Comparison of ENCODE assay signal across 9 cellular contexts in the genomic region with DNA sequence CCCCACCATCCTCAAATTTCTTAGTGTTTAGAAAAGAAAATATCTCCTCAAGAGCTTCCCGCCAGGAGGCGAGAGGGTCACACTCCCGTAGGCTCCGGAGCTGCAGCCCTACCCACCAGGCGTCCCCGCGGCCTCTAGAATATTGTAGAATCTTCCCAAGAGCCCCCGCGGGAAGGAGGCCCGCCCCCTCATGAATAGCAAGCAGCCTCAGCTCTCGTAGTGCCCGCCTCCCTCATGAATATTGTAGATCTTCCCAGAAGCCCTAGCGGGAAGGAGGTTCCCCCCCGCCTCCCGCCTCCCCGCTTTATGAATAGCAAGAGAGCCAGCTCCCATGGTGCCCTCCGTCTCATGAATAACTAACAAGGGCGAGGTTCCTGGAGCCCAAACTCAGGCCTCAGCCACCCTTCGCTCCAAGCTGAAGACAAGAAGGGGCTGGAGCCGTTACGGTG. TPM values are rescaled to one million over a fixed set of nuclear protein-coding genes. Genes with fewer than 3 reads are reported as not detected.
DNase-seq lines count a peak whose midpoint lies in the region; ATAC-seq and TF ChIP-seq lines count a peak whose summit lies in the region.
"Had no signal": no experiment of that assay in that cellular context is flagged by ENCODE, and none has a peak within 500 bp of the region (broad histone marks: within the 10 kb centered on the region; RNA-seq: fewer than 3 reads in every experiment).

Gene FBXO47 (minus strand): TSS at position 114 of the 449 bp plus-strand sequence. CDS start 4,378 bp downstream, outside the sequence.

- peak in 3 of 4 experiments; percentile 33 to 41 (median 38) for TF ChIP-seq CTCF in gastroesophageal sphincter (IDR thresholded peaks at IDR 0.05)

- H3K9me3 Mint-ChIP-seq in activated naive CD4-positive, alpha-beta T cell treated with anti-CD3 and anti-CD28 coated beads, Interleukin-2, amount 50 U/mL, for 24 hours = no peaks in the 10 kb centered on the region

- peak; percentile 81 for DNase-seq in GM03348 (ENCODE audit: low spot score)
- peak; percentile 89 for DNase-seq in RPMI7951 (ENCODE audit: low read depth)
- peak; percentile 46 for DNase-seq in neuronal stem cell (ENCODE audit: low spot score)
- DNase-seq in stimulated activated naive CD4-positive, alpha-beta T cell treated with Interleukin-2 at 50 U/mL for 16 hours (lab: John Stamatoyannopoulos, UW) = peak; percentile 84
- no peak for DNase-seq in A172 (ENCODE audit: low spot score)
- DNase-seq in NCI-H1092 (lab: John Stamatoyannopoulos, UW) = no peak

- H2BK15ac ChIP-seq in neuronal stem cell (ENCODE audit: low read length) = no peak within 1 kb of the TSS

- peaks cover 15% of the 10 kb centered on the region for H3K4me1 Mint-ChIP-seq in activated naive CD4-positive, alpha-beta T cell treated with anti-CD3 and anti-CD28 coated beads, Interleukin-2, amount 50 U/mL, for 24 hours

- peak within 1 kb of the TSS; percentile 9 to 83 (median 76) for H3K27ac ChIP-seq in gastroesophageal sphincter
- H3K27ac ChIP-seq in neuronal stem cell (replicated peaks; ENCODE audit: low read length) = no peak within 1 kb of the TSS
- H3K27ac ChIP-seq: KMS-11 had no signal

- peak within 1 kb of the TSS; percentile 2 for H4K91ac ChIP-seq in neuronal stem cell (ENCODE audit: low read depth, low read length, poor library complexity)

- no peak within 1 kb of the TSS for H3K14ac ChIP-seq in neuronal stem cell (ENCODE audit: low read length)

- H3K9me3 ChIP-seq in gastroesophageal sphincter (no peaks in the 10 kb centered on the region), neuronal stem cell (replicated peaks in 1 of 2; ENCODE audit: control insufficient read depth in 2 of 2, insufficient read depth in 1 of 2, low read depth in 1 of 2, low read length in 2 of 2) (peaks cover 0 to 6% of the 10 kb centered on the region in 2 donors)

- no peak within 1 kb of the TSS for H3K9ac ChIP-seq in neuronal stem cell (ENCODE audit: low read depth, low read length, poor library complexity)
- H3K9ac ChIP-seq: KMS-11 had no signal

- no peak within 1 kb of the TSS for H2BK5ac ChIP-seq in neuronal stem cell (ENCODE audit: low read length)

- no peak for TF ChIP-seq EP300 in gastroesophageal sphincter (IDR thresholded peaks at IDR 0.05)

- 26 to 34% methylated on average over 3 to 7 of the region's 21 CpGs for WGBS in gastroesophageal sphincter (ENCODE audit: low coverage in 1 of 2), 2 donors
- no CpG with 5 or more reads among the region's 21 CpGs for WGBS in neuronal stem cell (ENCODE audit: extremely low coverage in 2 of 2, insufficient read length in 2 of 2, insufficient replicate concordance in 1 of 2), 2 donors

- H2AK5ac ChIP-seq in neuronal stem cell (ENCODE audit: low read depth, low read length) = no peak within 1 kb of the TSS

- peaks cover 0 to 11% (median 0%) of the 10 kb centered on the region in 3 donors for H3K4me1 ChIP-seq in gastroesophageal sphincter
- peaks cover 0 to 2% of the 10 kb centered on the region in 2 donors for H3K4me1 ChIP-seq in neuronal stem cell (ENCODE audit: control insufficient read depth in 2 of 2, insufficient read depth in 1 of 2, low read depth in 1 of 2, low read length in 2 of 2)

- no peak within 1 kb of the TSS for H2BK12ac ChIP-seq in neuronal stem cell (ENCODE audit: low read length)

- no peaks in the 10 kb centered on the region for H3K36me3 Mint-ChIP-seq in activated naive CD4-positive, alpha-beta T cell treated with anti-CD3 and anti-CD28 coated beads, Interleukin-2, amount 50 U/mL, for 24 hours

- H2AFZ ChIP-seq in neuronal stem cell (ENCODE audit: low read length) = peak within 1 kb of the TSS; percentile 82

- H3K79me1 ChIP-seq in neuronal stem cell (ENCODE audit: low read depth, low read length) = no peaks in the 10 kb centered on the region

- no peaks in the 10 kb centered on the region for H3K27me3 Mint-ChIP-seq in activated naive CD4-positive, alpha-beta T cell treated with anti-CD3 and anti-CD28 coated beads, Interleukin-2, amount 50 U/mL, for 24 hours

- H3K27ac Mint-ChIP-seq in activated naive CD4-positive, alpha-beta T cell treated with anti-CD3 and anti-CD28 coated beads, Interleukin-2, amount 50 U/mL, for 24 hours = peak within 1 kb of the TSS; percentile 92

- H3K4me3 ChIP-seq in gastroesophageal sphincter (peak within 1 kb of the TSS; percentile 9 to 42), neuronal stem cell (ENCODE audit: low read length in 2 of 2) (no peak within 1 kb of the TSS)

- peak within 1 kb of the TSS; percentile 56 for H3K23ac ChIP-seq in neuronal stem cell (ENCODE audit: low read depth, low read length, poor library complexity)

- no peak within 1 kb of the TSS for H4K8ac ChIP-seq in neuronal stem cell (ENCODE audit: low read depth, low read length)

- H3K27me3 ChIP-seq in gastroesophageal sphincter (no peaks in the 10 kb centered on the region), neuronal stem cell (ENCODE audit: control insufficient read depth in 3 of 3, insufficient read depth in 3 of 3, low read depth in 1 of 3, low read length in 3 of 3) (peaks cover 0 to 4% (median 0%) of the 10 kb centered on the region in 3 experiments)

- peak; percentile 96 for ATAC-seq in gastroesophageal sphincter

- H3K18ac ChIP-seq in neuronal stem cell (ENCODE audit: low read length) = no peak within 1 kb of the TSS

- peak in 1 of 2 donors; percentile 41 for TF ChIP-seq POLR2A in gastroesophageal sphincter (IDR thresholded peaks at IDR 0.05)

- peak within 1 kb of the TSS; percentile 84 for H3K4me3 Mint-ChIP-seq in activated naive CD4-positive, alpha-beta T cell treated with anti-CD3 and anti-CD28 coated beads, Interleukin-2, amount 50 U/mL, for 24 hours

- H3K36me3 ChIP-seq in gastroesophageal sphincter (no peaks in the 10 kb centered on the region), neuronal stem cell (replicated peaks in 1 of 2; ENCODE audit: control insufficient read depth in 2 of 2, insufficient read depth in 2 of 2, low read length in 2 of 2) (no peaks in the 10 kb centered on the region)

- H2BK120ac ChIP-seq in neuronal stem cell (ENCODE audit: low read depth, low read length) = no peak within 1 kb of the TSS

- H3K4me2 ChIP-seq in neuronal stem cell (ENCODE audit: insufficient read depth, low read length, poor library complexity, severe bottlenecking) = no peak within 1 kb of the TSS
- H3K4me2 ChIP-seq: KMS-11 had no signal

- H3K4ac ChIP-seq in neuronal stem cell (ENCODE audit: low read length) = no peak within 1 kb of the TSS

RNA-seq across cellular contexts. Expression of gene FBXO47, which starts in this region (rescaled TPM):
- not detected in 2 replicates for total RNA-seq in RPMI7951 (2014; rRNA removed; shearing (Covaris generic))
- total RNA-seq in gastroesophageal sphincter = under 1 TPM in 1 of 4 donors, not detected in 3; 0.25 TPM
- not detected for polyA plus RNA-seq in neuronal stem cell (2013, experiment 1 of 2)
- not detected for polyA plus RNA-seq in neuronal stem cell (2013, experiment 2 of 2)
- total RNA-seq in A172 (2014; rRNA removed; shearing (Covaris generic)) = not detected in 2 replicates

Comparison
In these comparisons a context has a peak if more than half of its experiments do, and no peak if none do; other contexts are left out.
1. Peak in DNase-seq in RPMI7951; RNA of the gene not detected or under 1 TPM.
2. Peak in ATAC-seq, H3K4me3 ChIP-seq and H3K27ac ChIP-seq in gastroesophageal sphincter; RNA of the gene not detected or under 1 TPM.
3. DNase-seq: peak in GM03348 (single experiment), neuronal stem cell (single experiment) and stimulated activated naive CD4-positive, alpha-beta T cell treated with Interleukin-2 at 50 U/mL for 16 hours (single experiment); none in A172 (single experiment) and NCI-H1092 (single experiment).